18 cellular contexts compared by ENCODE assay signal in the genomic region with DNA sequence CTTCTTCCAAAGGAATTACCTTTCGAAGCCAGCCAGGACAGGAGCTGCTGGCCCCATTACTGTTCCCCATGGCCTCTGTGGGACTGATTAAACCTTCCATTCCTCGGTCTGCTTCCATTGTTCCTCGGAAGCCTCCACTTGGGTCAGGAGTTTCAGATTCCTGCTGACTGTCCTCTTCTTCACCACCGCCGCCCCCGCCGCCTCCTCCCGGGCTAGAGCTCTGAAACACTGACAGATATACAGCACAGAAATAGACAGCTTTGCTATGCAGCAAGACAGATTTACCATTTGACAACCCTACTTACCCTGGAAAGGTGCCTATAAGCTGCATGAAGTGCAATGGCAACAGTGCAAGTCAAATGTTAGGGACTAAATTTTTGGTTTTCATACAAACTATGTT. TPM values are rescaled to one million over a fixed set of nuclear protein-coding genes. Genes with fewer than 3 reads are reported as not detected.
DNase-seq lines count a peak whose midpoint lies in the region; TF ChIP-seq lines count a peak whose summit lies in the region.
"Had no signal": no experiment of that assay in that cellular context is flagged by ENCODE, and none has a peak within 500 bp of the region (broad histone marks: within the 10 kb centered on the region; RNA-seq: fewer than 3 reads in every experiment).

No MANE protein-coding gene starts in this region.

- H3K36me3 ChIP-seq in neural progenitor cell, result no peaks in the 10 kb centered on the region

- H3K9me3 Mint-ChIP-seq in activated CD4-positive, alpha-beta memory T cell treated with anti-CD3 and anti-CD28 coated beads, Interleukin-2, amount 10 ng/mL, durations not matched to agents 7 days and 5 days, result no peaks in the 10 kb centered on the region
- no peaks in the 10 kb centered on the region for H3K9me3 Mint-ChIP-seq in activated CD4-positive, alpha-beta memory T cell treated with anti-CD3 and anti-CD28 coated beads for 36 hours
- H3K9me3 Mint-ChIP-seq in activated T-cell treated with anti-CD3 and anti-CD28 coated beads, Interleukin-2, amount 50 U/mL, for 24 hours, result no peaks in the 10 kb centered on the region
- no peaks in the 10 kb centered on the region for H3K9me3 Mint-ChIP-seq in neural progenitor cell
- H3K9me3 Mint-ChIP-seq: CD4-positive, CD25-positive, alpha-beta regulatory T cell; CD8-positive, alpha-beta T cell had no signal

- intact Hi-C loops in activated CD4-positive, alpha-beta memory T cell treated with anti-CD3 and anti-CD28 coated beads for 36 hours (cut with micrococcal nuclease), result no loop called here

- no peak overlapping the region for H3K4me3 Mint-ChIP-seq in activated CD4-positive, alpha-beta memory T cell treated with anti-CD3 and anti-CD28 coated beads, Interleukin-2, amount 10 ng/mL, durations not matched to agents 7 days and 5 days
- no peak overlapping the region for H3K4me3 Mint-ChIP-seq in activated CD4-positive, alpha-beta memory T cell treated with anti-CD3 and anti-CD28 coated beads for 36 hours
- no peak overlapping the region for H3K4me3 Mint-ChIP-seq in activated T-cell treated with anti-CD3 and anti-CD28 coated beads, Interleukin-2, amount 50 U/mL, for 24 hours
- H3K4me3 Mint-ChIP-seq in neural progenitor cell, result no peak overlapping the region
- H3K4me3 Mint-ChIP-seq: B cell; CD4-positive, CD25-positive, alpha-beta regulatory T cell; CD8-positive, alpha-beta T cell had no signal

- peak overlapping the region; percentile 42 for H3K4me2 ChIP-seq in neural progenitor cell
- H3K4me2 ChIP-seq: BLaER1 had no signal

- H3F3A ChIP-seq in neural progenitor cell (ENCODE audit: low read depth), result peaks cover 28% of the 10 kb centered on the region

- H4K20me1 ChIP-seq in neural progenitor cell (ENCODE audit: low read depth), result no peaks in the 10 kb centered on the region
- H4K20me1 ChIP-seq: BLaER1 had no signal

- H3K27ac ChIP-seq in neural progenitor cell, result no peak overlapping the region
- H3K27ac ChIP-seq: 22Rv1, BLaER1, C4-2B had no signal

- CTCF ChIA-PET in activated CD4-positive, alpha-beta memory T cell treated with anti-CD3 and anti-CD28 coated beads, Interleukin-2, amount 10 ng/mL, durations not matched to agents 7 days and 5 days (lab: Charles Lee), result interaction anchor here (1.1 to 11.0 kb wide), 4 partner anchors 145 to 230 kb away, joined by 5 to 99 read pairs (median 44); no protein-coding TSS in a partner anchor
- CTCF ChIA-PET in activated CD4-positive, alpha-beta memory T cell treated with anti-CD3 and anti-CD28 coated beads for 36 hours (lab: Charles Lee), result interaction anchor here (1.8 to 4.2 kb wide), 3 partner anchors 146 to 231 kb away, joined by 5 to 25 read pairs (median 16); no protein-coding TSS in a partner anchor

- no peaks in the 10 kb centered on the region for H3K27me3 ChIP-seq in neural progenitor cell
- H3K27me3 ChIP-seq: BLaER1 had no signal

- no peaks in the 10 kb centered on the region for H3K27me3 Mint-ChIP-seq in activated CD4-positive, alpha-beta memory T cell treated with anti-CD3 and anti-CD28 coated beads, Interleukin-2, amount 10 ng/mL, durations not matched to agents 7 days and 5 days
- H3K27me3 Mint-ChIP-seq in activated CD4-positive, alpha-beta memory T cell treated with anti-CD3 and anti-CD28 coated beads for 36 hours, result no peaks in the 10 kb centered on the region
- no peaks in the 10 kb centered on the region for H3K27me3 Mint-ChIP-seq in activated T-cell treated with anti-CD3 and anti-CD28 coated beads, Interleukin-2, amount 50 U/mL, for 24 hours
- no peaks in the 10 kb centered on the region for H3K27me3 Mint-ChIP-seq in neural progenitor cell (ENCODE audit: insufficient read depth, low read depth)
- H3K27me3 Mint-ChIP-seq: B cell; CD4-positive, CD25-positive, alpha-beta regulatory T cell had no signal

- POLR2A ChIA-PET in activated CD4-positive, alpha-beta memory T cell treated with anti-CD3 and anti-CD28 coated beads, Interleukin-2, amount 10 ng/mL, durations not matched to agents 7 days and 5 days (lab: Charles Lee), result no interaction called here
- POLR2A ChIA-PET in activated CD4-positive, alpha-beta memory T cell treated with anti-CD3 and anti-CD28 coated beads for 36 hours (lab: Charles Lee), result no interaction called here

- no peak for TF ChIP-seq CTCF in neural progenitor cell (IDR thresholded peaks at IDR 0.05)

- no peaks in the 10 kb centered on the region for H3K79me2 ChIP-seq in neural progenitor cell (ENCODE audit: low read depth)

- H3K4me3 ChIP-seq in neural progenitor cell, result no peak overlapping the region
- H3K4me3 ChIP-seq: BLaER1, GM23248 had no signal

- H3K4me1 Mint-ChIP-seq in activated CD4-positive, alpha-beta memory T cell treated with anti-CD3 and anti-CD28 coated beads, Interleukin-2, amount 10 ng/mL, durations not matched to agents 7 days and 5 days, result no peaks in the 10 kb centered on the region
- no peaks in the 10 kb centered on the region for H3K4me1 Mint-ChIP-seq in activated CD4-positive, alpha-beta memory T cell treated with anti-CD3 and anti-CD28 coated beads for 36 hours (ENCODE audit: low read depth)
- H3K4me1 Mint-ChIP-seq in activated T-cell treated with anti-CD3 and anti-CD28 coated beads, Interleukin-2, amount 50 U/mL, for 24 hours (ENCODE audit: low read depth), result no peaks in the 10 kb centered on the region
- H3K4me1 Mint-ChIP-seq in neural progenitor cell, result no peaks in the 10 kb centered on the region
- H3K4me1 Mint-ChIP-seq: CD4-positive, CD25-positive, alpha-beta regulatory T cell had no signal

- no peak overlapping the region for H3K9ac ChIP-seq in neural progenitor cell
- H3K9ac ChIP-seq: BLaER1, GM23248 had no signal

- no peak overlapping the region for H2AFZ ChIP-seq in neural progenitor cell (replicated peaks)
- H2AFZ ChIP-seq: GM23248 had no signal

- no peak for DNase-seq in activated CD4-positive, alpha-beta memory T cell treated with anti-CD3 and anti-CD28 coated beads, Interleukin-2, amount 10 ng/mL, durations not matched to agents 7 days and 5 days
- DNase-seq in activated CD4-positive, alpha-beta memory T cell treated with anti-CD3 and anti-CD28 coated beads for 36 hours, result no peak
- no peak for DNase-seq in activated T-cell treated with anti-CD3 and anti-CD28 coated beads, Interleukin-2, amount 50 U/mL, for 24 hours
- DNase-seq in activated T-cell treated with anti-CD3 and anti-CD28 coated beads, Interleukin-2, amount 50 U/mL, for 48 hours, result no peak
- DNase-seq in neural progenitor cell (ENCODE audit: low spot score), result peak; percentile 37
- DNase-seq in NCI-H1048 (lab: John Stamatoyannopoulos, UW), result no peak
- DNase-seq: Caco-2; CD4-positive, CD25-positive, alpha-beta regulatory T cell; CD8-positive, alpha-beta T cell; DMS153; DND-41; GM23248; H7; HCEC 1CT had no signal

- H3K27ac Mint-ChIP-seq in activated CD4-positive, alpha-beta memory T cell treated with anti-CD3 and anti-CD28 coated beads, Interleukin-2, amount 10 ng/mL, durations not matched to agents 7 days and 5 days, result peak overlapping the region; percentile 3
- H3K27ac Mint-ChIP-seq in activated CD4-positive, alpha-beta memory T cell treated with anti-CD3 and anti-CD28 coated beads for 36 hours, result no peak overlapping the region
- H3K27ac Mint-ChIP-seq in activated T-cell treated with anti-CD3 and anti-CD28 coated beads, Interleukin-2, amount 50 U/mL, for 24 hours, result peak overlapping the region; percentile 31
- no peak overlapping the region for H3K27ac Mint-ChIP-seq in neural progenitor cell
- H3K27ac Mint-ChIP-seq: B cell; CD4-positive, CD25-positive, alpha-beta regulatory T cell; CD8-positive, alpha-beta T cell had no signal

- peaks cover 46% of the 10 kb centered on the region for H3K36me3 Mint-ChIP-seq in activated CD4-positive, alpha-beta memory T cell treated with anti-CD3 and anti-CD28 coated beads, Interleukin-2, amount 10 ng/mL, durations not matched to agents 7 days and 5 days (ENCODE audit: low read depth)
- peaks cover 17% of the 10 kb centered on the region for H3K36me3 Mint-ChIP-seq in activated CD4-positive, alpha-beta memory T cell treated with anti-CD3 and anti-CD28 coated beads for 36 hours
- H3K36me3 Mint-ChIP-seq in activated T-cell treated with anti-CD3 and anti-CD28 coated beads, Interleukin-2, amount 50 U/mL, for 24 hours (ENCODE audit: low read depth), result peaks cover 85% of the 10 kb centered on the region
- peaks cover 23% of the 10 kb centered on the region for H3K36me3 Mint-ChIP-seq in neural progenitor cell

- H3K9me3 ChIP-seq in neural progenitor cell (ENCODE audit: low read depth), result no peaks in the 10 kb centered on the region
- H3K9me3 ChIP-seq: BLaER1, Caco-2 had no signal

- H3K4me1 ChIP-seq in neural progenitor cell, result peaks cover 21% of the 10 kb centered on the region
- H3K4me1 ChIP-seq: BLaER1, Caco-2 had no signal

RNA-seq across cellular contexts. Expression of gene ZC2HC1C, which starts 21.8 kb away (rescaled TPM):
- total RNA-seq in activated CD4-positive, alpha-beta memory T cell treated with anti-CD3 and anti-CD28 coated beads, Interleukin-2, amount 10 ng/mL, durations not matched to agents 7 days and 5 days, result 1 to 10 TPM; 2.0 to 2.4 TPM
- total RNA-seq in activated CD4-positive, alpha-beta memory T cell treated with anti-CD3 and anti-CD28 coated beads for 36 hours, result 1 to 10 TPM; 1.4 to 2.1 TPM
- 0.90 and 0.94 TPM in 2 replicates for total RNA-seq in neural progenitor cell (ENCODE audit: low replicate concordance)
- total RNA-seq: CD8-positive, alpha-beta T cell had no signal

RNA-seq across cellular contexts. Expression of gene ACYP1, which starts 27.4 kb away (rescaled TPM):
- 10 to 100 TPM; 52.7 to 53.8 TPM for total RNA-seq in activated CD4-positive, alpha-beta memory T cell treated with anti-CD3 and anti-CD28 coated beads, Interleukin-2, amount 10 ng/mL, durations not matched to agents 7 days and 5 days
- total RNA-seq in activated CD4-positive, alpha-beta memory T cell treated with anti-CD3 and anti-CD28 coated beads for 36 hours, result 10 to 100 TPM; 41.3 to 45.8 TPM
- total RNA-seq in neural progenitor cell (ENCODE audit: low replicate concordance), result 38.8 and 43.1 TPM in 2 replicates

RNA-seq across cellular contexts. Expression of gene NEK9, which starts 35.6 kb away (rescaled TPM):
- 10 to 100 TPM; 72.0 to 77.3 TPM for total RNA-seq in activated CD4-positive, alpha-beta memory T cell treated with anti-CD3 and anti-CD28 coated beads, Interleukin-2, amount 10 ng/mL, durations not matched to agents 7 days and 5 days
- total RNA-seq in activated CD4-positive, alpha-beta memory T cell treated with anti-CD3 and anti-CD28 coated beads for 36 hours, result 10 to 100 TPM; 51.8 to 56.4 TPM
- 25.9 and 28.3 TPM in 2 replicates for total RNA-seq in neural progenitor cell (ENCODE audit: low replicate concordance)

RNA-seq across cellular contexts. Expression of gene MLH3, which starts 40.0 kb away (rescaled TPM):
- total RNA-seq in activated CD4-positive, alpha-beta memory T cell treated with anti-CD3 and anti-CD28 coated beads, Interleukin-2, amount 10 ng/mL, durations not matched to agents 7 days and 5 days, result 10 to 100 TPM; 16.0 to 16.6 TPM
- 10 to 100 TPM; 19.7 to 21.2 TPM for total RNA-seq in activated CD4-positive, alpha-beta memory T cell treated with anti-CD3 and anti-CD28 coated beads for 36 hours
- 23.2 and 41.5 TPM in 2 replicates for total RNA-seq in neural progenitor cell (ENCODE audit: low replicate concordance)

Comparison
In these comparisons a context has a peak if more than half of its experiments do, and no peak if none do; other contexts are left out.
1. H3K27ac Mint-ChIP-seq: peak in activated CD4-positive, alpha-beta memory T cell treated with anti-CD3 and anti-CD28 coated beads, Interleukin-2, amount 10 ng/mL, durations not matched to agents 7 days and 5 days (single experiment) and activated T-cell treated with anti-CD3 and anti-CD28 coated beads, Interleukin-2, amount 50 U/mL, for 24 hours (single experiment); none in activated CD4-positive, alpha-beta memory T cell treated with anti-CD3 and anti-CD28 coated beads for 36 hours (single experiment) and neural progenitor cell (single experiment).